1 cellular context compared by ENCODE assay signal in genomic region chr12:108578813-108579212, GRCh38.
TF ChIP-seq lines count a peak whose summit lies in the region.

No MANE protein-coding gene starts in this region.

TF ChIP-seq in IMR-90, 13 proteins besides CTCF, POLR2A, EP300 and RAD21:
- TF ChIP-seq NFE2L2 (IDR thresholded peaks at IDR 0.05; ENCODE audit: low read depth, low read length): no peak
- TF ChIP-seq RCOR1 (IDR thresholded peaks at IDR 0.05; ENCODE audit: insufficient replicate concordance, low read length): no peak
- TF ChIP-seq BHLHE40 (IDR thresholded peaks at IDR 0.05; ENCODE audit: low read depth, low read length): no peak
- TF ChIP-seq ELK1 (IDR thresholded peaks at IDR 0.05; ENCODE audit: borderline replicate concordance, low read depth, low read length): no peak
- no peak for TF ChIP-seq MAFK (IDR thresholded peaks at IDR 0.05; ENCODE audit: low read depth, low read length)
- TF ChIP-seq RFX5 (IDR thresholded peaks at IDR 0.05; ENCODE audit: low read depth, low read length): no peak
- TF ChIP-seq MAZ (IDR thresholded peaks at IDR 0.05; ENCODE audit: borderline replicate concordance, low read depth, low read length): no peak
